ENCODE assay signal across 12 cellular contexts in genomic region chr3:62601238-62601856, GRCh38.
A peak's percentile ranks its signal among the peaks of the same experiment; 100 is the strongest.
DNase-seq lines count a peak whose midpoint lies in the region; ATAC-seq, FAIRE-seq and TF ChIP-seq lines count a peak whose summit lies in the region.
"Had no signal": no experiment of that assay in that cellular context is flagged by ENCODE, and none has a peak within 500 bp of the region (broad histone marks: within the 10 kb centered on the region; RNA-seq: fewer than 3 reads in every experiment).

No MANE protein-coding gene starts in this region.

- in situ Hi-C loops in astrocyte of the spinal cord (cut with HindIII; ENCODE audit: low sequenced_read_pairs), result no loop called here

- no peaks in the 10 kb centered on the region for H3K79me2 ChIP-seq in keratinocyte (ENCODE audit: control insufficient read depth, insufficient read depth, low read length)

- dilution Hi-C loops in keratinocyte (cut with MboI; ENCODE audit: extremely low pct_ligation_motif_present, low sequenced_read_pairs), result no loop called here

- no peak overlapping the region for H3K4me3 ChIP-seq in astrocyte of the spinal cord (ENCODE audit: low read depth, low read length)
- H3K4me3 ChIP-seq in keratinocyte (ENCODE audit: control insufficient read depth in 2 of 3, extremely low read depth in 1 of 3, insufficient read depth in 2 of 3, low read depth in 1 of 3, low read length in 3 of 3), result peak overlapping the region in 1 of 3 experiments; percentile 34
- H3K4me3 ChIP-seq: GM12878 had no signal

- H3K9me3 ChIP-seq in keratinocyte (ENCODE audit: control insufficient read depth, low read depth, low read length) (no peaks in the 10 kb centered on the region), T-helper 17 cell (ENCODE audit: control insufficient read depth, low read length, poor library complexity, severe bottlenecking) (no peaks in the 10 kb centered on the region)

- no peaks in the 10 kb centered on the region for H3K36me3 Mint-ChIP-seq in T-helper 17 cell (ENCODE audit: low read depth)

- no peaks in the 10 kb centered on the region for H3K36me3 ChIP-seq in keratinocyte (ENCODE audit: control insufficient read depth in 2 of 2, extremely low read depth in 1 of 2, insufficient read depth in 2 of 2, low read length in 2 of 2)

- no peaks in the 10 kb centered on the region for H4K20me1 ChIP-seq in keratinocyte (ENCODE audit: control insufficient read depth, extremely low read depth, insufficient read depth, low read length)

- peaks cover 39% of the 10 kb centered on the region for H3K4me1 ChIP-seq in keratinocyte (ENCODE audit: control insufficient read depth, extremely low read depth, insufficient read depth, low read length)

- peak overlapping the region; percentile 97 for H3K27ac ChIP-seq in keratinocyte (ENCODE audit: control insufficient read depth, insufficient read depth, low read length)

- H3K9ac ChIP-seq in keratinocyte (ENCODE audit: control insufficient read depth, extremely low read depth, insufficient read depth, low read length), result no peak overlapping the region

- no peaks in the 10 kb centered on the region for H3K9me1 ChIP-seq in keratinocyte (ENCODE audit: control insufficient read depth, extremely low read depth, insufficient read depth, low read length)

- H3K27me3 ChIP-seq in keratinocyte (ENCODE audit: control insufficient read depth, extremely low read depth, insufficient read depth, low read length), result no peaks in the 10 kb centered on the region

- FAIRE-seq in keratinocyte (lab: Jason Lieb, UNC), result peak; percentile 67
- FAIRE-seq: GM12878 had no signal

- H3K4me2 ChIP-seq in keratinocyte (ENCODE audit: control insufficient read depth, extremely low read depth, insufficient read depth, low read depth, low read length), result peak overlapping the region; percentile 61

- H3K4me3 Mint-ChIP-seq in T-helper 17 cell, result no peak overlapping the region

- DNase-seq in AG08396 (ENCODE audit: low spot score) (peak; percentile 32), HT1080 (ENCODE audit: low read depth) (peak; percentile 86), astrocyte of the spinal cord (ENCODE audit: low read depth, low spot score) (peak; percentile 59), keratinocyte (ENCODE audit: low read depth, low spot score) (peak; percentile 63), NCI-H1092 treated with DMSO at 0.1 percent for 48 hours (lab: John Stamatoyannopoulos, UW) (no peak), T-helper 17 cell (no peak)
- DNase-seq in activated CD8-positive, alpha-beta memory T cell treated with anti-CD3 and anti-CD28 coated beads, Interleukin-2, amount 50 U/mL, for 4 hours, result no peak
- DNase-seq: left cardiac atrium; stimulated activated CD4-positive, alpha-beta T cell treated with anti-CD3 and anti-CD28 coated beads, Interleukin-1b, Interleukin-23, amount 100 ng/mL, for 48 hours; stimulated activated naive CD4-positive, alpha-beta T cell had no signal

- peak overlapping the region; percentile 44 for H2AFZ ChIP-seq in keratinocyte (ENCODE audit: control insufficient read depth, low read length)

- TF ChIP-seq CTCF in astrocyte of the spinal cord (IDR thresholded peaks at IDR 0.05; ENCODE audit: low read depth, low read length) (no peak), keratinocyte (optimal IDR thresholded peaks at IDR 0.05 in 1 of 3, IDR thresholded peaks at IDR 0.05 in 1 of 3, conservative IDR thresholded peaks at IDR 0.05 in 1 of 3; ENCODE audit: extremely low read depth in 1 of 3, insufficient read depth in 2 of 3, low read length in 3 of 3) (no peak)

- peaks cover 7% of the 10 kb centered on the region for H3K27me3 Mint-ChIP-seq in T-helper 17 cell

- no peak overlapping the region for H3K27ac Mint-ChIP-seq in T-helper 17 cell

- no peak for ATAC-seq in HG02571 (IDR thresholded peaks at IDR 0.05; ENCODE audit: unreplicated experiment)
- no peak for ATAC-seq in T-helper 17 cell
- ATAC-seq: GM12878 had no signal

- H3K4me1 Mint-ChIP-seq in T-helper 17 cell, result no peaks in the 10 kb centered on the region

Comparison
In these comparisons a context has a peak if more than half of its experiments do, and no peak if none do; other contexts are left out.
1. DNase-seq: peak in AG08396 (single experiment), HT1080 (single experiment), astrocyte of the spinal cord (single experiment) and keratinocyte (single experiment); none in NCI-H1092 treated with DMSO at 0.1 percent for 48 hours (single experiment), T-helper 17 cell (0 of 3) and activated CD8-positive, alpha-beta memory T cell treated with anti-CD3 and anti-CD28 coated beads, Interleukin-2, amount 50 U/mL, for 4 hours (single experiment).